ENCODE assay signal across 19 cellular contexts in the genomic region with DNA sequence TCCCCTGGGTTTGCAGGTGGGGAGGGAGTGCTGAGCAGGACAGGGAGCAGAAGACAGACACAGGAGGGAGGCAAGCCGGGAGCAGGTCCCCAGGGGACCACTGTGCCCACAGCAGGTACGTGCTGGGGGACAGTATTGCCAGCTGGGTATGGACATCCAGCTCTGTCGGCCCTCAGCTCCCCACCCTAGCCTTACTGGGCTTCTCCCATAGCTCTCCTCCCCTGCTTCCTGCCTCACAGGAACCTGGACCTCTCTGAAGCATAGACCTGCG. TPM values are rescaled to one million over a fixed set of nuclear protein-coding genes. Genes with fewer than 3 reads are reported as not detected.
DNase-seq lines count a peak whose midpoint lies in the region; ATAC-seq and TF ChIP-seq lines count a peak whose summit lies in the region.
"Had no signal": no experiment of that assay in that cellular context is flagged by ENCODE, and none has a peak within 500 bp of the region (broad histone marks: within the 10 kb centered on the region; RNA-seq: fewer than 3 reads in every experiment).

No MANE protein-coding gene starts in this region.

- peak overlapping the region; percentile 56 for H3K56ac ChIP-seq in mesendoderm (ENCODE audit: low read length)

- peak; percentile 27 for ATAC-seq in activated CD8-positive, alpha-beta memory T cell treated with anti-CD3 and anti-CD28 coated beads, Interleukin-2, amount 10 ng/mL, durations not matched to agents 7 days and 5 days
- peak; percentile 49 for ATAC-seq in activated CD8-positive, alpha-beta T cell treated with anti-CD3 and anti-CD28 coated beads for 36 hours
- ATAC-seq in HG03139 (IDR thresholded peaks at IDR 0.05; ENCODE audit: unreplicated experiment): no peak
- ATAC-seq: HepG2, Right ventricle myocardium inferior had no signal

- no peak overlapping the region for H2BK120ac ChIP-seq in mesendoderm (ENCODE audit: low read depth, low read length)

- H3K4me1 ChIP-seq in ES-I3 (ENCODE audit: insufficient read depth, low read length) (peaks cover 31% of the 10 kb centered on the region), mesendoderm (ENCODE audit: control insufficient read depth, low read depth, low read length) (peaks cover 6% of the 10 kb centered on the region)

- H3K27me3 ChIP-seq in mesendoderm (ENCODE audit: insufficient read depth, low read length, poor library complexity): no peaks in the 10 kb centered on the region

- peaks cover 10% of the 10 kb centered on the region for H3K4me1 Mint-ChIP-seq in activated CD8-positive, alpha-beta memory T cell treated with anti-CD3 and anti-CD28 coated beads, Interleukin-2, amount 10 ng/mL, durations not matched to agents 7 days and 5 days
- peaks cover 10% of the 10 kb centered on the region for H3K4me1 Mint-ChIP-seq in activated CD8-positive, alpha-beta T cell treated with anti-CD3 and anti-CD28 coated beads for 36 hours (ENCODE audit: low read depth)

- no peaks in the 10 kb centered on the region for H3K9me3 Mint-ChIP-seq in activated CD8-positive, alpha-beta memory T cell treated with anti-CD3 and anti-CD28 coated beads, Interleukin-2, amount 10 ng/mL, durations not matched to agents 7 days and 5 days (ENCODE audit: low read depth)
- H3K9me3 Mint-ChIP-seq in activated CD8-positive, alpha-beta T cell treated with anti-CD3 and anti-CD28 coated beads for 36 hours: no peaks in the 10 kb centered on the region
- H3K9me3 Mint-ChIP-seq: CD4-positive, CD25-positive, alpha-beta regulatory T cell had no signal

- H3K79me2 ChIP-seq in mesendoderm (ENCODE audit: control insufficient read depth, insufficient read depth, low read length): no peaks in the 10 kb centered on the region

- H3K36me3 ChIP-seq in ES-I3 (ENCODE audit: insufficient read depth, low read length) (no peaks in the 10 kb centered on the region), mesendoderm (ENCODE audit: control insufficient read depth, insufficient read depth, low read length) (no peaks in the 10 kb centered on the region)

- H4K8ac ChIP-seq in mesendoderm (ENCODE audit: low read depth, low read length): no peak overlapping the region

- no peaks in the 10 kb centered on the region for H3K79me1 ChIP-seq in mesendoderm (ENCODE audit: low read length)

- CTCF ChIA-PET in activated CD8-positive, alpha-beta memory T cell treated with anti-CD3 and anti-CD28 coated beads, Interleukin-2, amount 10 ng/mL, durations not matched to agents 7 days and 5 days (lab: Charles Lee): interaction anchor here (1.5 kb wide), 1 partner anchor 14 kb away, joined by 3 read pairs; no protein-coding TSS in a partner anchor
- CTCF ChIA-PET in activated CD8-positive, alpha-beta T cell treated with anti-CD3 and anti-CD28 coated beads for 36 hours (lab: Charles Lee): interaction anchor here (1.0 to 1.1 kb wide), 2 partner anchors 56 to 271 kb away, joined by 3 read pairs; no protein-coding TSS in a partner anchor
- CTCF ChIA-PET in RWPE1 (lab: Yijun Ruan, JAX): interaction anchor here (0.7 kb wide), 1 partner anchor 10 kb away, joined by 3 read pairs; no protein-coding TSS in a partner anchor

- H3K4me3 ChIP-seq in mesendoderm (ENCODE audit: low read length): no peak overlapping the region

- no peak overlapping the region for H3K4me2 ChIP-seq in mesendoderm (ENCODE audit: low read length)

- no peak overlapping the region for H3K18ac ChIP-seq in mesendoderm (ENCODE audit: low read length)

- no peak overlapping the region for H3K4ac ChIP-seq in mesendoderm (ENCODE audit: low read depth, low read length)

- peak overlapping the region; percentile 8; the same call in 1 of the 2 replicates for H3K9ac ChIP-seq in ES-I3 (ENCODE audit: low read depth, low read length)
- H3K9ac ChIP-seq in mesendoderm (ENCODE audit: low read length): no peak overlapping the region

- no peak overlapping the region for H3K4me3 Mint-ChIP-seq in activated CD8-positive, alpha-beta memory T cell treated with anti-CD3 and anti-CD28 coated beads, Interleukin-2, amount 10 ng/mL, durations not matched to agents 7 days and 5 days
- H3K4me3 Mint-ChIP-seq in activated CD8-positive, alpha-beta T cell treated with anti-CD3 and anti-CD28 coated beads for 36 hours: peak overlapping the region; percentile 25

- POLR2A ChIA-PET in activated CD8-positive, alpha-beta T cell treated with anti-CD3 and anti-CD28 coated beads for 36 hours (lab: Charles Lee): interaction anchor here (0.6 kb wide), 1 partner anchor 8 kb away, joined by 3 read pairs; no protein-coding TSS in a partner anchor
- POLR2A ChIA-PET in RWPE1 (lab: Yijun Ruan, JAX; ENCODE audit: low non-redundant PET): no interaction called here

- no peak overlapping the region for H2BK5ac ChIP-seq in mesendoderm (ENCODE audit: low read length)

- no CpG with 5 or more reads among the region's 4 CpGs for WGBS in mesendoderm (ENCODE audit: extremely low coverage, insufficient coverage, low lambda C conversion rate)

- H2AK5ac ChIP-seq in mesendoderm (ENCODE audit: low read length): no peak overlapping the region

- H3K27ac Mint-ChIP-seq in activated CD8-positive, alpha-beta memory T cell treated with anti-CD3 and anti-CD28 coated beads, Interleukin-2, amount 10 ng/mL, durations not matched to agents 7 days and 5 days: no peak overlapping the region
- H3K27ac Mint-ChIP-seq in activated CD8-positive, alpha-beta T cell treated with anti-CD3 and anti-CD28 coated beads for 36 hours: no peak overlapping the region

- peaks cover 8% of the 10 kb centered on the region for H3K27me3 Mint-ChIP-seq in activated CD8-positive, alpha-beta memory T cell treated with anti-CD3 and anti-CD28 coated beads, Interleukin-2, amount 10 ng/mL, durations not matched to agents 7 days and 5 days
- H3K27me3 Mint-ChIP-seq in activated CD8-positive, alpha-beta T cell treated with anti-CD3 and anti-CD28 coated beads for 36 hours: peaks cover 5% of the 10 kb centered on the region

- intact Hi-C loops in activated CD8-positive, alpha-beta T cell treated with anti-CD3 and anti-CD28 coated beads for 36 hours (cut with micrococcal nuclease): no loop called here

- no peak overlapping the region for H4K5ac ChIP-seq in mesendoderm (ENCODE audit: low read length)

- TF ChIP-seq CTCF in activated CD8-positive, alpha-beta T cell treated with anti-CD3 and anti-CD28 coated beads for 36 hours (IDR thresholded peaks at IDR 0.05): no peak
- no peak for TF ChIP-seq CTCF in RWPE1 (conservative IDR thresholded peaks at IDR 0.05; ENCODE audit: low read depth)

- H3K9me3 ChIP-seq in ES-I3 (ENCODE audit: control insufficient read depth, insufficient read depth, low read length): no peaks in the 10 kb centered on the region

- no peak overlapping the region for H2BK15ac ChIP-seq in mesendoderm (replicated peaks; ENCODE audit: low read depth)

- no peaks in the 10 kb centered on the region for H3K36me3 Mint-ChIP-seq in activated CD8-positive, alpha-beta memory T cell treated with anti-CD3 and anti-CD28 coated beads, Interleukin-2, amount 10 ng/mL, durations not matched to agents 7 days and 5 days
- H3K36me3 Mint-ChIP-seq in activated CD8-positive, alpha-beta T cell treated with anti-CD3 and anti-CD28 coated beads for 36 hours (ENCODE audit: low read depth): no peaks in the 10 kb centered on the region
- H3K36me3 Mint-ChIP-seq: CD4-positive, CD25-positive, alpha-beta regulatory T cell had no signal

- no peak for DNase-seq in activated CD8-positive, alpha-beta memory T cell treated with anti-CD3 and anti-CD28 coated beads, Interleukin-2, amount 10 ng/mL, durations not matched to agents 7 days and 5 days
- no peak for DNase-seq in activated CD8-positive, alpha-beta memory T cell treated with anti-CD3 and anti-CD28 coated beads, Interleukin-2, amount 50 U/mL, for 48 hours
- no peak for DNase-seq in activated CD8-positive, alpha-beta T cell treated with anti-CD3 and anti-CD28 coated beads for 36 hours
- DNase-seq in mesendoderm (no peak), RWPE1 (ENCODE audit: low spot score) (no peak), NCI-H2029 treated with DMSO at 0.1 percent for 48 hours (lab: John Stamatoyannopoulos, UW) (no peak)
- DNase-seq: Calu3; CD4-positive, CD25-positive, alpha-beta regulatory T cell; GOT3; Karpas-422; NCI-H1105 treated with DMSO at 0.1 percent for 48 hours; NCI-H187; NCI-H446; NCI-H748 treated with DMSO at 0.1 percent for 48 hours had no signal

- H3K23ac ChIP-seq in mesendoderm (ENCODE audit: low read length): no peak overlapping the region

- H3K27ac ChIP-seq in mesendoderm (ENCODE audit: low read depth, low read length) (no peak overlapping the region), RWPE1 (no peak overlapping the region; the same call in 1 of the 2 replicates)

RNA-seq across cellular contexts. Expression of gene LRRC74B, which starts 9.8 kb away (rescaled TPM):
- not detected for total RNA-seq in activated CD8-positive, alpha-beta memory T cell treated with anti-CD3 and anti-CD28 coated beads, Interleukin-2, amount 10 ng/mL, durations not matched to agents 7 days and 5 days
- total RNA-seq in activated CD8-positive, alpha-beta T cell treated with anti-CD3 and anti-CD28 coated beads for 36 hours: not detected
- polyA plus RNA-seq in mesendoderm (2013, experiment 1 of 2): not detected
- not detected for polyA plus RNA-seq in mesendoderm (2013, experiment 2 of 2)
- total RNA-seq: A172, Calu3, HepG2, Right ventricle myocardium inferior had no signal
- polyA plus RNA-seq: CD4-positive, CD25-positive, alpha-beta regulatory T cell; HepG2 had no signal

RNA-seq across cellular contexts. Expression of gene SLC7A4, which starts 23.1 kb away (rescaled TPM):
- under 1 TPM; 0.16 to 0.53 TPM for total RNA-seq in activated CD8-positive, alpha-beta memory T cell treated with anti-CD3 and anti-CD28 coated beads, Interleukin-2, amount 10 ng/mL, durations not matched to agents 7 days and 5 days
- total RNA-seq in activated CD8-positive, alpha-beta T cell treated with anti-CD3 and anti-CD28 coated beads for 36 hours: not detected
- polyA plus RNA-seq in mesendoderm (2013, experiment 1 of 2): 0.03 TPM
- polyA plus RNA-seq in mesendoderm (2013, experiment 2 of 2): not detected
- total RNA-seq: A172; CD4-positive, CD25-positive, alpha-beta regulatory T cell; HepG2 had no signal
- polyA plus RNA-seq: HepG2 had no signal

RNA-seq across cellular contexts. Expression of gene P2RX6, which starts 40.5 kb away (rescaled TPM):
- total RNA-seq in activated CD8-positive, alpha-beta memory T cell treated with anti-CD3 and anti-CD28 coated beads, Interleukin-2, amount 10 ng/mL, durations not matched to agents 7 days and 5 days: under 1 TPM; 0.32 to 0.42 TPM
- total RNA-seq in activated CD8-positive, alpha-beta T cell treated with anti-CD3 and anti-CD28 coated beads for 36 hours: under 1 TPM; 0.22 to 0.25 TPM
- polyA plus RNA-seq in mesendoderm (2013, experiment 1 of 2): not detected
- not detected for polyA plus RNA-seq in mesendoderm (2013, experiment 2 of 2)

RNA-seq across cellular contexts. Expression of gene THAP7, which starts 53.6 kb away (rescaled TPM):
- total RNA-seq in activated CD8-positive, alpha-beta memory T cell treated with anti-CD3 and anti-CD28 coated beads, Interleukin-2, amount 10 ng/mL, durations not matched to agents 7 days and 5 days: 10 to 100 TPM; 25.9 to 28.7 TPM
- 10 to 100 TPM; 23.7 to 23.8 TPM for total RNA-seq in activated CD8-positive, alpha-beta T cell treated with anti-CD3 and anti-CD28 coated beads for 36 hours
- polyA plus RNA-seq in mesendoderm (2013, experiment 1 of 2): 21.8 TPM
- 21.7 TPM for polyA plus RNA-seq in mesendoderm (2013, experiment 2 of 2)
